1 cellular context compared by ENCODE assay signal in the genomic region with DNA sequence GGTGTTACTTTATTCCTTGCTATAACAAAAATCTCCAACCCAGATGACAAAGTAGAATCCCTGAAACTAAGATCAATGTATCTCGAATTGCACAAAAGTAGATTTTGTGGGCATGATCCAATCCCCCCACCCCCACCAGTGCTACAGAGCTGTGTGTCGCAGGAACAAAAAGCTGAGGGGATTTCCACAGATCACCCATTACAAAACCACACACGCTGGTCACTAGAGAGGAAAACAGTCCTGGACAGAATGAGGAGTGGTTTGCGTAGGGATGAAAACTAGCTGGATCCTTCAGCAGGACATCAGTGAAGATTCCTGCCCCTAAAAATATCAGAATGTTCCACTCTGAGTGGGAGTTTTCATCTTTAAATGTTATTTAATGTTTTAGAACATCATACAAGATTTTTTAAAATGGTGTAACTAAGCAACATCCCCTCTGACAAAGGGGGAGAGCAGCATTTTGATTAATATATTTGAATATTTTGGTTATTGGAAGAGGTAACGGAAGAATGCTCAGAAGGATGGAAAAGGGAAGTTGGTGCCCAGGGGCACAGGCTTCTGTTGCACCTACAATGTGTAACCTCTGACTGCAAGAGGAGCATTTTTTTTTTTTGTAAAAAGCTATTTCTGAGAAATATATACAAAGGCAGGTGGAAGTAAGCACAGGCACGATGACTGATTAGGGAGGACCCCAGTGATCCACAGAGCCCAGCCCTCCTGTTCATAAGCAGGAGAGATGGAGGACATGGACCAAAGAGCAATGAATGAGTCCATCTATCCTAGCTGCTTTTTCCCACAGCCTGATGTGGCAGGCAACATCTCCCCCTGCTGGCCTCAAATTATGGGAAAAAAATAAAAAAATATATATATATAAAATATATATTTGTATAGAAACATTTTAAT.
TF ChIP-seq lines count a peak whose summit lies in the region.

No MANE protein-coding gene starts in this region.

TF ChIP-seq in H1, 55 proteins besides CTCF, POLR2A, EP300 and RAD21 (continued from another document):
- TF ChIP-seq ATF2 (IDR thresholded peaks at IDR 0.05; ENCODE audit: low read length) (no peak), SIN3A (conservative IDR thresholded peaks at IDR 0.05 in 1 of 2, IDR thresholded peaks at IDR 0.05 in 1 of 2; ENCODE audit: low read depth in 1 of 2, low read length in 2 of 2) (no peak), EGR1 (IDR thresholded peaks at IDR 0.05; ENCODE audit: borderline replicate concordance, low read depth, low read length) (no peak)
